Comparison of ENCODE assay signal across 9 cellular contexts in the genomic region with DNA sequence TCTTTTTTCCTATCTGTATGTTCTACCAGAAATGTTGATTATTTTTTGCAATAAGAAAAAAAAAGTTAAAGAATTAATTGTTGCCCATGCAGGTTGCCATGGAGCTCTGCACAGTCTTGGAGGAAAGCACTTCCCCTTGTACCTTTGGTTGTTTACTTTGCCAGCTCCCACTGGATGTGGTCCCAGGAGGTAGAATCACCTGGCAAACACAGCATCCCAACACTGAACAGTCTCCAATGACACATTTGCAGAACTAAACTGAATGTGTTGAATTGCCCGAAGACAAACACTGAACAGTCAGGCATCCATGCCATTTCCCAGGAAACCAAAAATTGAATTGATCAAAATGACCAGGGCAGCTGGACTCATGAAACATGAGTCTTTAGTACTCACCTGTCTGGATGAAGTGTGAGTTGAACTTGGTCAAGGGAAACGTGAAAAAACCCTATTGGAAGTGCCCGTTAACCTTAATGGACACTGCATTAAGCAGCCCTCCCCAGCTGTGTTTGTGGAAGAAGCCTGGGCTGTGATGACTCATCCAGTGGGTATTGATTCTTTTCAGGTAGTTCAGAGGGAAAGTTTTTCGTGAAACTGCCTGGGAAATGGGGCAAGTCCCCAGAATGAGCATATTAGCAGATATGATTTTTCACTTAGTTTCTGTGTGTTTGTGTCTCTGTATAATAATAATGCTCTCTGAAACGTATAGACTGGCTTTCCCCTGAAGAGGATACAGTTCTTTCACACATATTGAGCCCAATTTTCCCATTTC.
DNase-seq lines count a peak whose midpoint lies in the region; ATAC-seq, FAIRE-seq and TF ChIP-seq lines count a peak whose summit lies in the region.
"Had no signal": no experiment of that assay in that cellular context is flagged by ENCODE, and none has a peak within 500 bp of the region (broad histone marks: within the 10 kb centered on the region; RNA-seq: fewer than 3 reads in every experiment).

No MANE protein-coding gene starts in this region.

- intact Hi-C loops in endothelial cell of umbilical vein (cut with micrococcal nuclease) = no loop called here
- intact Hi-C loops in dorsolateral prefrontal cortex (cut with DNase I) = no loop called here

- ATAC-seq in GM18505 (IDR thresholded peaks at IDR 0.05; ENCODE audit: unreplicated experiment) = peak; percentile 61
- peak; percentile 48 for ATAC-seq in GM21576 (IDR thresholded peaks at IDR 0.05; ENCODE audit: unreplicated experiment)

- no peak overlapping the region for H2AFZ ChIP-seq in endothelial cell of umbilical vein (ENCODE audit: low read depth, low read length)

- CTCF ChIA-PET in endothelial cell of umbilical vein (lab: Charles Lee) = no interaction called here

- DNase-seq in HT-29 (ENCODE audit: low spot score) (peak; percentile 54), endothelial cell of umbilical vein (ENCODE audit: low read depth, low spot score) (no peak), dorsolateral prefrontal cortex (no peak), SJCRH30 (no peak), NCI-H524 treated with DMSO at 0.1 percent for 48 hours (lab: John Stamatoyannopoulos, UW) (no peak)
- no peak for DNase-seq in activated naive CD4-positive, alpha-beta T cell treated with anti-CD3 and anti-CD28 coated beads, Interleukin-2, amount 50 U/mL, for 16 hours
- DNase-seq: aorta had no signal

- no peak for TF ChIP-seq CTCF in endothelial cell of umbilical vein (IDR thresholded peaks at IDR 0.05; ENCODE audit: extremely low read depth in 1 of 2, insufficient read depth in 1 of 2, low read depth in 1 of 2, low read length in 2 of 2)
- TF ChIP-seq CTCF in dorsolateral prefrontal cortex (IDR thresholded peaks at IDR 0.05 in 54 of 56, conservative IDR thresholded peaks at IDR 0.05 in 2 of 56; ENCODE audit: low read depth in 1 of 56, partially characterized antibody in 56 of 56) = no peak

- H3K4me2 ChIP-seq in endothelial cell of umbilical vein (ENCODE audit: insufficient read depth, low read length) = no peak overlapping the region

- no peaks in the 10 kb centered on the region for H3K9me3 ChIP-seq in endothelial cell of umbilical vein (replicated peaks; ENCODE audit: control insufficient read depth, insufficient read depth, low read length)
- H3K9me3 ChIP-seq in SJCRH30 (replicated peaks) = no peaks in the 10 kb centered on the region

- no peak overlapping the region for H3K9ac ChIP-seq in endothelial cell of umbilical vein (replicated peaks; ENCODE audit: extremely low read depth, insufficient read depth, low read length)

- POLR2A ChIA-PET in endothelial cell of umbilical vein (lab: Charles Lee) = no interaction called here

- no TSS peak for BruUV-seq in endothelial cell of umbilical vein (replicated peaks; lab: Mats Ljungman, UMichigan)

- no peaks in the 10 kb centered on the region for H3K27me3 ChIP-seq in endothelial cell of umbilical vein (ENCODE audit: control insufficient read depth in 2 of 2, insufficient read depth in 2 of 2, low read length in 2 of 2)
- no peaks in the 10 kb centered on the region for H3K27me3 ChIP-seq in dorsolateral prefrontal cortex
- H3K27me3 ChIP-seq in SJCRH30 = no peaks in the 10 kb centered on the region

- H4K20me1 ChIP-seq in endothelial cell of umbilical vein (replicated peaks; ENCODE audit: control insufficient read depth, extremely low read depth, insufficient read depth, low read length) = no peaks in the 10 kb centered on the region

- H3K36me3 ChIP-seq in endothelial cell of umbilical vein (ENCODE audit: control insufficient read depth in 2 of 2, extremely low read depth in 1 of 2, insufficient read depth in 2 of 2, low read length in 2 of 2) (no peaks in the 10 kb centered on the region), SJCRH30 (no peaks in the 10 kb centered on the region)

- no peaks in the 10 kb centered on the region for H3K9me1 ChIP-seq in endothelial cell of umbilical vein (replicated peaks; ENCODE audit: control insufficient read depth, extremely low read depth, insufficient read depth, low read length)

- no peak for FAIRE-seq in endothelial cell of umbilical vein (lab: Jason Lieb, UNC)

- no peaks in the 10 kb centered on the region for H3K79me2 ChIP-seq in endothelial cell of umbilical vein (ENCODE audit: control insufficient read depth, insufficient read depth, low read length)

- no peaks in the 10 kb centered on the region for H3K4me1 ChIP-seq in endothelial cell of umbilical vein (ENCODE audit: control insufficient read depth, extremely low read depth, insufficient read depth, low read length)
- H3K4me1 ChIP-seq in SJCRH30 = no peaks in the 10 kb centered on the region

- H3K4me3 ChIP-seq in endothelial cell of umbilical vein (replicated peaks in 1 of 3; ENCODE audit: insufficient read depth in 1 of 3, low read depth in 1 of 3, low read length in 3 of 3) = no peak overlapping the region
- H3K4me3 ChIP-seq in dorsolateral prefrontal cortex = no peak overlapping the region
- H3K4me3 ChIP-seq in SJCRH30 = no peak overlapping the region

- H3K27ac ChIP-seq in endothelial cell of umbilical vein (ENCODE audit: insufficient read depth, low read depth, low read length) (no peak overlapping the region), dorsolateral prefrontal cortex (no peak overlapping the region), SJCRH30 (no peak overlapping the region)

- dilution Hi-C loops in endothelial cell of umbilical vein (cut with MboI; ENCODE audit: extremely low pct_ligation_motif_present, low sequenced_read_pairs) = no loop called here

- no peak for TF ChIP-seq POLR2A in GM18505 (IDR thresholded peaks at IDR 0.05; ENCODE audit: borderline replicate concordance, extremely low read depth, insufficient read depth, insufficient read length)
- TF ChIP-seq POLR2A in endothelial cell of umbilical vein (IDR thresholded peaks at IDR 0.05; ENCODE audit: low read depth, low read length) = no peak

TF ChIP-seq in endothelial cell of umbilical vein, 7 proteins besides CTCF, POLR2A, EP300 and RAD21:
- TF ChIP-seq FOS (IDR thresholded peaks at IDR 0.05; ENCODE audit: borderline replicate concordance, insufficient read depth, low read length) (peak; percentile 29), EZH2 (IDR thresholded peaks at IDR 0.05; ENCODE audit: borderline replicate concordance, low read depth, low read length, severe bottlenecking) (no peak)
TF ChIP-seq in endothelial cell of umbilical vein: peak in this region for 1.
